In the genomic region with DNA sequence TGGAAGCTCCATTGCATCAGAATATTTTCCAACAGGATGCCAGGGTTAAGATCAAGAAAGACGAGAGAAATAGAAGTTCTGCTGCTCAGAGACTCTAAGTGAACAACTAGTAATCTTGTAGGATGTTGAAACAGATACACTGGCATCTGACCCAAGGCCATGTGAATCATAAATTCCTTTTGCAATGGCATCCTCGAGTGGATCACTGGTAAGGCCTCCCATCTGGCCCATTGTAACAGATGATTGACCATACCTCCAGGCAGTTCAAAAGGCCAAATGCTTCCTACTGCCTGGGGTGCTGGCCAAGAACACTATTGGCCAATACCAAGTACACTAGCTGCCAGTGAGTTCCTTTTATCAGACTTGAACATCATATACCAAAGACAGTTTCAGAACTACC, we compare ENCODE assay signal across 19 cellular contexts. TPM values are rescaled to one million over a fixed set of nuclear protein-coding genes. Genes with fewer than 3 reads are reported as not detected.
DNase-seq lines count a peak whose midpoint lies in the region; ATAC-seq, FAIRE-seq and TF ChIP-seq lines count a peak whose summit lies in the region.
"Had no signal": no experiment of that assay in that cellular context is flagged by ENCODE, and none has a peak within 500 bp of the region (broad histone marks: within the 10 kb centered on the region; RNA-seq: fewer than 3 reads in every experiment).

No MANE protein-coding gene starts in this region.

- no peak overlapping the region for H3K4ac ChIP-seq in trophoblast cell (ENCODE audit: low read depth, low read length)

- no peak overlapping the region for H4K8ac ChIP-seq in trophoblast cell (ENCODE audit: low read depth, low read length)

- no peak overlapping the region for H4K12ac ChIP-seq in trophoblast cell (ENCODE audit: low read depth, low read length)

- H3K18ac ChIP-seq in trophoblast cell (ENCODE audit: low read length): no peak overlapping the region

- H3K9ac ChIP-seq in trophoblast cell (ENCODE audit: low read length): no peak overlapping the region

- H3K4me3 ChIP-seq in trophoblast cell (ENCODE audit: low read depth, low read length): no peak overlapping the region
- no peak overlapping the region for H3K4me3 ChIP-seq in suprapubic skin
- H3K4me3 ChIP-seq: HAP-1 had no signal

- H3K9me3 ChIP-seq in trophoblast cell (ENCODE audit: insufficient read depth, low read depth, low read length): no peaks in the 10 kb centered on the region
- H3K9me3 ChIP-seq in suprapubic skin: no peaks in the 10 kb centered on the region
- H3K9me3 ChIP-seq: HAP-1 had no signal

- H3K79me2 ChIP-seq in trophoblast cell (ENCODE audit: control insufficient read depth, insufficient read depth, low read length, poor library complexity): no peaks in the 10 kb centered on the region

- no peaks in the 10 kb centered on the region for H3K27me3 ChIP-seq in trophoblast cell (ENCODE audit: insufficient read depth, low read length)
- H3K27me3 ChIP-seq in suprapubic skin: peaks cover 7% of the 10 kb centered on the region

- H2BK12ac ChIP-seq in trophoblast cell (ENCODE audit: low read length): no peak overlapping the region

- no peak overlapping the region for H3K23ac ChIP-seq in trophoblast cell (ENCODE audit: low read length)

- TF ChIP-seq CTCF in suprapubic skin (IDR thresholded peaks at IDR 0.05): no peak

- FAIRE-seq in RCC 7860 (lab: Jason Lieb, UNC): peak; percentile 98

- H2AK5ac ChIP-seq in trophoblast cell (ENCODE audit: low read length): no peak overlapping the region

- no CpG with 5 or more reads among the region's 2 CpGs for WGBS in trophoblast cell (ENCODE audit: extremely low coverage, insufficient coverage, insufficient read length)
- WGBS in suprapubic skin: 41% methylated on average over 2 of the region's 2 CpGs

- H3K4me2 ChIP-seq in trophoblast cell (ENCODE audit: low read length): no peak overlapping the region

- H2AFZ ChIP-seq in trophoblast cell (ENCODE audit: insufficient read depth, low read length, poor library complexity): no peak overlapping the region

- TF ChIP-seq POLR2A in suprapubic skin (IDR thresholded peaks at IDR 0.05): no peak

- peak; percentile 57 for DNase-seq in ELR (ENCODE audit: low read depth)
- DNase-seq in RCC 7860 (ENCODE audit: low spot score): peak; percentile 93
- DNase-seq in fibroblast of peridontal ligament (ENCODE audit: extremely low read depth): peak; percentile 78
- peak; percentile 80 to 82 for DNase-seq in trophoblast cell
- no peak for DNase-seq in suprapubic skin (ENCODE audit: low spot score in 2 of 2)
- DNase-seq: activated CD4-positive, alpha-beta memory T cell treated with anti-CD3 and anti-CD28 coated beads, Interleukin-2, amount 10 ng/mL, durations not matched to agents 7 days and 5 days; activated naive CD4-positive, alpha-beta T cell treated with anti-CD3 and anti-CD28 coated beads, Interleukin-2, amount 50 U/mL, for 16 hours; COR-L47; cortex of kidney; head of caudate nucleus; mesendoderm; NCI-H2171; posterior cingulate gyrus; stimulated activated CD4-positive, alpha-beta T cell treated with anti-CD3 and anti-CD28 coated beads, Interleukin-4, amount 100 ng/mL, for 4 hours; stimulated activated naive CD8-positive, alpha-beta T cell treated with anti-CD3 and anti-CD28 coated beads, Interleukin-15, Interleukin-2, amounts not matched to agents 100 U/mL and 50 U/mL, for 24 hours had no signal

- H3K4me1 ChIP-seq in trophoblast cell (ENCODE audit: control insufficient read depth in 1 of 2, insufficient read depth in 2 of 2, low read length in 2 of 2) (peaks cover 0 to 2% of the 10 kb centered on the region in 2 experiments), suprapubic skin (no peaks in the 10 kb centered on the region)
- H3K4me1 ChIP-seq: HAP-1 had no signal

- H2BK5ac ChIP-seq in trophoblast cell (ENCODE audit: low read depth, low read length, poor library complexity): no peak overlapping the region

- TF ChIP-seq EP300 in suprapubic skin (IDR thresholded peaks at IDR 0.05): no peak

- ATAC-seq in GM18517 (IDR thresholded peaks at IDR 0.05; ENCODE audit: unreplicated experiment) (no peak), GM21529 (IDR thresholded peaks at IDR 0.05; ENCODE audit: unreplicated experiment) (no peak), HG03108 (IDR thresholded peaks at IDR 0.05; ENCODE audit: unreplicated experiment) (no peak)
- ATAC-seq: stimulated activated naive CD8-positive, alpha-beta T cell treated with anti-CD3 and anti-CD28 coated beads, Interleukin-15, Interleukin-2, amounts not matched to agents 100 U/mL and 50 U/mL, for 24 hours had no signal

- no peak overlapping the region for H3K14ac ChIP-seq in trophoblast cell (ENCODE audit: low read length)

- no peak overlapping the region for H4K91ac ChIP-seq in trophoblast cell (ENCODE audit: low read depth, low read length)

- no peaks in the 10 kb centered on the region for H3K79me1 ChIP-seq in trophoblast cell (ENCODE audit: low read length)

- H3K27ac ChIP-seq in trophoblast cell (ENCODE audit: low read depth, low read length): no peak overlapping the region
- no peak overlapping the region for H3K27ac ChIP-seq in suprapubic skin

- H3K36me3 ChIP-seq in trophoblast cell (ENCODE audit: control insufficient read depth in 1 of 2, insufficient read depth in 2 of 2, low read length in 2 of 2): no peaks in the 10 kb centered on the region
- no peaks in the 10 kb centered on the region for H3K36me3 ChIP-seq in suprapubic skin
- H3K36me3 ChIP-seq: HAP-1 had no signal

- H2BK120ac ChIP-seq in trophoblast cell (ENCODE audit: insufficient read depth, low read length, poor library complexity): no peak overlapping the region

RNA-seq across cellular contexts. Expression of a gene that starts 9.9 kb away (rescaled TPM):
- not detected in 2 replicates for polyA plus RNA-seq in trophoblast cell (2013)
- total RNA-seq in suprapubic skin: not detected

RNA-seq across cellular contexts. Expression of a gene that starts 46.5 kb away (rescaled TPM):
- 0.21 and 0.28 TPM in 2 replicates for polyA plus RNA-seq in trophoblast cell (2013)
- not detected for total RNA-seq in suprapubic skin
- total RNA-seq: activated CD4-positive, alpha-beta memory T cell treated with anti-CD3 and anti-CD28 coated beads, Interleukin-2, amount 10 ng/mL, durations not matched to agents 7 days and 5 days had no signal

RNA-seq across cellular contexts. Expression of a gene that starts 52.1 kb away (rescaled TPM):
- polyA plus RNA-seq in trophoblast cell (2013): not detected in 2 replicates
- not detected for total RNA-seq in suprapubic skin
- total RNA-seq: activated CD4-positive, alpha-beta memory T cell treated with anti-CD3 and anti-CD28 coated beads, Interleukin-2, amount 10 ng/mL, durations not matched to agents 7 days and 5 days had no signal

Comparison
In these comparisons a context has a peak if more than half of its experiments do, and no peak if none do; other contexts are left out.
1. DNase-seq: peak in ELR (single experiment), RCC 7860 (single experiment), fibroblast of peridontal ligament (single experiment) and trophoblast cell (2 of 2); none in suprapubic skin (0 of 2).